In the genomic region with DNA sequence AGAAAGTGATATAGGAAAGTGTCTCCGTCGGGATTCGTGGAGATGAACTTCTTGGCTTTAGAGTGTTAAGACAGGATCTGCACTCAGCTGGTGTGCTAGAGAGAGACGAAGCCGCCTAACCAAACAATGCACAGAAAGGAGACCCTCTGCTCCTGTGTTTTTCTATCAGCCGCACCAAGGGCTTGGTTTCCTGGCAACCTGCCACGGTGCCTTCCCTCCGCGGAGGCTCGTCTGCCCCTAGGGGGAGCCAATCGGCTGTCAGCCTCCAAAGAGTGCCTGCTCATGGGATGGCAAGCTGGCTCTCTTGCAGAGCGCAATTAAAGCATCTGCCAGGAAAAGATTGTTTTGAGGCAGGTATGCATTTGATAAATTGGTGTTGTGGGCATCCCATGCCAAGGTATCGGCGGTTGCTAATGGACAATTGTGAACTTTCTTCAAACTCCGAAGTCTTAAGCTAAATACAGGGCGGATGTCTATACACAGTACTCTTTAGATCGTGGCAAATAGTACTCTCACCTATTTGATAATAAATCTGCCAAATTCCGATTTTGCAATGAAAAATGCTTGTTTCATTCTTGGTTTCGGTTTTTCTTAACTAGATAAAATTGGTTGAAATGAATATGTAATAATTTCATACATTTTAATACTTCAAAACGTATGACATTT, we compare ENCODE assay signal across 8 cellular contexts.
A peak's percentile ranks its signal among the peaks of the same experiment; 100 is the strongest.
DNase-seq lines count a peak whose midpoint lies in the region; ATAC-seq, FAIRE-seq and TF ChIP-seq lines count a peak whose summit lies in the region.

No MANE protein-coding gene starts in this region.

- H3K27ac ChIP-seq in Peyer's patch (no peak overlapping the region), lower lobe of right lung (no peak overlapping the region), stomach (no peak overlapping the region)

- intact Hi-C loops in lower lobe of right lung (cut with DNase I) (no loop called here), stomach (cut with DNase I; ENCODE audit: low total_unique reads) (no loop called here)

- DNase-seq in D341Med (ENCODE audit: low spot score) (peak; percentile 80), GM19239 (ENCODE audit: insufficient read length, low spot score) (peak; percentile 20), Peyer's patch (peak; percentile 15 to 74 (median 73)), dermis microvascular lymphatic vessel endothelial cell (ENCODE audit: low read depth in 2 of 2) (peak; percentile 12 to 23), lower lobe of right lung (peak; percentile 77), stomach (peak; percentile 79)

- no peaks in the 10 kb centered on the region for H3K4me1 ChIP-seq in Peyer's patch
- H3K4me1 ChIP-seq in lower lobe of right lung = no peaks in the 10 kb centered on the region
- H3K4me1 ChIP-seq in stomach = peaks cover 0 to 9% (median 2%) of the 10 kb centered on the region in 4 donors

- TF ChIP-seq POLR2A in Peyer's patch (IDR thresholded peaks at IDR 0.05) = no peak
- TF ChIP-seq POLR2A in stomach (IDR thresholded peaks at IDR 0.05) = no peak

- TF ChIP-seq CTCF in Peyer's patch (IDR thresholded peaks at IDR 0.05) (peak in 4 of 6 experiments; percentile 35 to 47 (median 44)), lower lobe of right lung (IDR thresholded peaks at IDR 0.05) (peak; percentile 68), stomach (IDR thresholded peaks at IDR 0.05) (peak in 4 of 7 experiments; percentile 33 to 57 (median 46))

- H3K36me3 ChIP-seq in Peyer's patch (no peaks in the 10 kb centered on the region), lower lobe of right lung (no peaks in the 10 kb centered on the region), stomach (no peaks in the 10 kb centered on the region)

- peak; percentile 47 for FAIRE-seq in GM19239 (lab: Jason Lieb, UNC)

- no peak overlapping the region for H3K4me3 ChIP-seq in Peyer's patch
- no peak overlapping the region for H3K4me3 ChIP-seq in lower lobe of right lung
- H3K4me3 ChIP-seq in stomach = peak overlapping the region in 1 of 4 donors; percentile 18

- 34 to 41% (median 38%) methylated on average over 20 of the region's 20 CpGs for WGBS in stomach, 5 donors

- no peak for TF ChIP-seq EP300 in stomach (IDR thresholded peaks at IDR 0.05)

- ATAC-seq in HG03469 (IDR thresholded peaks at IDR 0.05; ENCODE audit: unreplicated experiment) = peak; percentile 51
- ATAC-seq in lower lobe of right lung = peak; percentile 80 to 83
- no peak for ATAC-seq in GM18517 (IDR thresholded peaks at IDR 0.05; ENCODE audit: unreplicated experiment)

- no peaks in the 10 kb centered on the region for H3K9me3 ChIP-seq in Peyer's patch
- no peaks in the 10 kb centered on the region for H3K9me3 ChIP-seq in lower lobe of right lung
- no peaks in the 10 kb centered on the region for H3K9me3 ChIP-seq in stomach

- H3K27me3 ChIP-seq in Peyer's patch (no peaks in the 10 kb centered on the region), lower lobe of right lung (ENCODE audit: low read depth) (no peaks in the 10 kb centered on the region), stomach (no peaks in the 10 kb centered on the region)

Comparison
In these comparisons a context has a peak if more than half of its experiments do, and no peak if none do; other contexts are left out.
1. DNase-seq: peak in every context shown above with its lines; median percentile 80 in D341Med; 79 in stomach; 77 in lower lobe of right lung; 73 in Peyer's patch; 20 in GM19239; 18 in dermis microvascular lymphatic vessel endothelial cell.